ENCODE assay signal across 8 cellular contexts in the genomic region with DNA sequence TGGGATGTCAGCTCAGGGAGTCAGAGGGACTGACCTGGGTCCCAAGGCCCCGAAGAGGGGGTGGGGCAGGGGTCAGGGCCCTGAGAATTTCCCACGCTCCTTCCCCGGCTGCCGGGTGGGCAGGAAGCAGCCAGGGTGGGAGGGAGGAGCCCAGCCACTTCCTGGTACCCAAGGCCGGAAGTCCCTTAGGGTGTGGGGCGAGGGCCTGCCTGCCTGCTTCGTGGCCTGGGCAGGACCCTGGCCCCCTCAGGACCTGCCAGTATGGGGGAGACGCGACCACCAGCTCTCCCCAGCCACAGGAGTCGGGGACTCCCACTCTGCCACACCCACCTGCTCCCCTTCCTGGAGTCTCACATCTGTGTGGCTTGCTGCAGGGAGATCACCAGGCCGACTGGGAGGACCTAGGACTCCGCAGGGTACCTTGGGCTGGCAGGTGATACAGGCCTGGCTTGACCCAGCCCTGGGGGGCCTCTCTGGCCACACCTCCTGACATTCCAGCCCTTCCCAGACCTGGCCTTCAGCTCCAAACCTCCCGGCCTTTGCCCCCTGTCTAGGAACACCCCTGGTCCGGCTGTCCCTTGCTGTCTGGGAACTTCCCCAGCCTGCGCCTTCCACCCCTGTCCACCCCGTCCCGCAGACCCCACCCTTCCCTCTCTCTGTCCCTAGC. TPM values are rescaled to one million over a fixed set of nuclear protein-coding genes. Genes with fewer than 3 reads are reported as not detected.
DNase-seq lines count a peak whose midpoint lies in the region; ATAC-seq and TF ChIP-seq lines count a peak whose summit lies in the region.

No MANE protein-coding gene starts in this region.

- ATAC-seq in GM19035 (IDR thresholded peaks at IDR 0.05; ENCODE audit: unreplicated experiment): peak; percentile 30
- ATAC-seq in naive thymus-derived CD4-positive, alpha-beta T cell: peak; percentile 43

- H3K4me1 ChIP-seq in ACC112 (ENCODE audit: control insufficient read depth, insufficient read depth, low read length, unreplicated experiment): peaks cover 79% of the 10 kb centered on the region
- peaks cover 55 to 60% of the 10 kb centered on the region in 2 donors for H3K4me1 ChIP-seq in naive thymus-derived CD4-positive, alpha-beta T cell (ENCODE audit: control insufficient read depth in 2 of 2, insufficient read depth in 2 of 2, low read length in 2 of 2)
- H3K4me1 ChIP-seq in uterus: peaks cover 12 to 55% of the 10 kb centered on the region in 2 donors
- peaks cover 19% of the 10 kb centered on the region; the same call in 1 of the 2 replicates for H3K4me1 ChIP-seq in SJCRH30

- H3K9me3 ChIP-seq in naive thymus-derived CD4-positive, alpha-beta T cell (ENCODE audit: control insufficient read depth in 2 of 3, low read length in 3 of 3): no peaks in the 10 kb centered on the region
- H3K9me3 ChIP-seq in uterus (no peaks in the 10 kb centered on the region), SJCRH30 (replicated peaks) (no peaks in the 10 kb centered on the region)

- peak overlapping the region; percentile 98 for H3K27ac Mint-ChIP-seq in activated CD4-positive, alpha-beta memory T cell treated with anti-CD3 and anti-CD28 coated beads, Interleukin-2, amount 10 ng/mL, durations not matched to agents 7 days and 5 days
- peak overlapping the region; percentile 93 for H3K27ac Mint-ChIP-seq in endothelial cell (ENCODE audit: unreplicated experiment)
- H3K27ac Mint-ChIP-seq in naive thymus-derived CD4-positive, alpha-beta T cell: peak overlapping the region; percentile 92 to 98 (median 97)

- DNase-seq in M059J (ENCODE audit: low read depth) (peak; percentile 85), endothelial cell (ENCODE audit: low spot score) (peak; percentile 68), uterus (peak; percentile 67 to 76), SJCRH30 (no peak)
- peak; percentile 83 for DNase-seq in activated CD4-positive, alpha-beta memory T cell treated with anti-CD3 and anti-CD28 coated beads, Interleukin-2, amount 10 ng/mL, durations not matched to agents 7 days and 5 days
- peak; percentile 64 to 80 (median 77) for DNase-seq in naive thymus-derived CD4-positive, alpha-beta T cell

- intact Hi-C loops in naive thymus-derived CD4-positive, alpha-beta T cell (cut with micrococcal nuclease): loop anchor here in 1 of 2 donors (1.0 kb wide), 1 partner anchor 10 kb away; no protein-coding TSS in a partner anchor
- intact Hi-C loops in uterus (cut with DNase I; ENCODE audit: low total_unique reads): no loop called here

- TF ChIP-seq CTCF in endothelial cell (IDR thresholded peaks at IDR 0.05; ENCODE audit: unreplicated experiment): no peak
- TF ChIP-seq CTCF in uterus (IDR thresholded peaks at IDR 0.05): no peak

- no peak overlapping the region for H2AFZ ChIP-seq in ACC112 (ENCODE audit: low read length, unreplicated experiment)

- H3K9me3 Mint-ChIP-seq in activated CD4-positive, alpha-beta memory T cell treated with anti-CD3 and anti-CD28 coated beads, Interleukin-2, amount 10 ng/mL, durations not matched to agents 7 days and 5 days: no peaks in the 10 kb centered on the region
- H3K9me3 Mint-ChIP-seq in endothelial cell (ENCODE audit: unreplicated experiment): no peaks in the 10 kb centered on the region
- no peaks in the 10 kb centered on the region for H3K9me3 Mint-ChIP-seq in naive thymus-derived CD4-positive, alpha-beta T cell

- POLR2A ChIA-PET in activated CD4-positive, alpha-beta memory T cell treated with anti-CD3 and anti-CD28 coated beads, Interleukin-2, amount 10 ng/mL, durations not matched to agents 7 days and 5 days (lab: Charles Lee): interaction anchor here (1.0 to 10.9 kb wide), 6 partner anchors 7 to 192 kb away, joined by 3 to 162 read pairs (median 16); a partner anchor contains a TSS
- POLR2A ChIA-PET in naive thymus-derived CD4-positive, alpha-beta T cell (lab: Charles Lee): interaction anchor here (0.6 to 14.9 kb wide), 8 partner anchors 7 to 595 kb away, joined by 3 to 366 read pairs (median 9); a partner anchor contains a TSS

- peaks cover 58% of the 10 kb centered on the region for H3K4me1 Mint-ChIP-seq in activated CD4-positive, alpha-beta memory T cell treated with anti-CD3 and anti-CD28 coated beads, Interleukin-2, amount 10 ng/mL, durations not matched to agents 7 days and 5 days
- peaks cover 42% of the 10 kb centered on the region for H3K4me1 Mint-ChIP-seq in endothelial cell (ENCODE audit: unreplicated experiment)
- H3K4me1 Mint-ChIP-seq in naive thymus-derived CD4-positive, alpha-beta T cell: peaks cover 26 to 64% (median 55%) of the 10 kb centered on the region in 7 donors

- H3K36me3 ChIP-seq in ACC112 (ENCODE audit: insufficient read depth, low read length) (peaks cover 15% of the 10 kb centered on the region; the same call in 1 of the 2 replicates), uterus (no peaks in the 10 kb centered on the region), SJCRH30 (peaks cover 22% of the 10 kb centered on the region)
- peaks cover 18 to 37% (median 23%) of the 10 kb centered on the region in 3 experiments for H3K36me3 ChIP-seq in naive thymus-derived CD4-positive, alpha-beta T cell (ENCODE audit: control insufficient read depth in 2 of 3, insufficient read depth in 3 of 3, low read length in 3 of 3)

- peak overlapping the region; percentile 95 for H3K27ac ChIP-seq in ACC112 (ENCODE audit: low read depth, low read length)
- H3K27ac ChIP-seq in naive thymus-derived CD4-positive, alpha-beta T cell (ENCODE audit: low read depth, low read length): peak overlapping the region; percentile 99
- peak overlapping the region; percentile 94 to 95 for H3K27ac ChIP-seq in uterus
- no peak overlapping the region for H3K27ac ChIP-seq in SJCRH30

- TF ChIP-seq POLR2A in uterus (IDR thresholded peaks at IDR 0.05): peak; percentile 8 to 49

- no peaks in the 10 kb centered on the region for H3K27me3 Mint-ChIP-seq in activated CD4-positive, alpha-beta memory T cell treated with anti-CD3 and anti-CD28 coated beads, Interleukin-2, amount 10 ng/mL, durations not matched to agents 7 days and 5 days
- peaks cover 28% of the 10 kb centered on the region for H3K27me3 Mint-ChIP-seq in endothelial cell (ENCODE audit: unreplicated experiment)
- no peaks in the 10 kb centered on the region for H3K27me3 Mint-ChIP-seq in naive thymus-derived CD4-positive, alpha-beta T cell

- H3K4me3 ChIP-seq in ACC112 (ENCODE audit: low read depth, low read length): no peak overlapping the region
- H3K4me3 ChIP-seq in naive thymus-derived CD4-positive, alpha-beta T cell (ENCODE audit: low read length): peak overlapping the region; percentile 73
- peak overlapping the region; percentile 6 to 17 for H3K4me3 ChIP-seq in uterus
- H3K4me3 ChIP-seq in SJCRH30: no peak overlapping the region

- H3K27me3 ChIP-seq in ACC112 (ENCODE audit: insufficient read depth, low read length) (no peaks in the 10 kb centered on the region), uterus (no peaks in the 10 kb centered on the region), SJCRH30 (no peaks in the 10 kb centered on the region)
- H3K27me3 ChIP-seq in naive thymus-derived CD4-positive, alpha-beta T cell (ENCODE audit: control insufficient read depth in 2 of 2, insufficient read depth in 2 of 2, low read length in 2 of 2): no peaks in the 10 kb centered on the region

- peaks cover 50% of the 10 kb centered on the region for H3K36me3 Mint-ChIP-seq in activated CD4-positive, alpha-beta memory T cell treated with anti-CD3 and anti-CD28 coated beads, Interleukin-2, amount 10 ng/mL, durations not matched to agents 7 days and 5 days (ENCODE audit: low read depth)
- peaks cover 18% of the 10 kb centered on the region for H3K36me3 Mint-ChIP-seq in endothelial cell (ENCODE audit: low read depth, unreplicated experiment)
- peaks cover 0 to 14% (median 4%) of the 10 kb centered on the region in 5 donors for H3K36me3 Mint-ChIP-seq in naive thymus-derived CD4-positive, alpha-beta T cell

- H3K79me2 ChIP-seq in ACC112 (ENCODE audit: control insufficient read depth, insufficient read depth, low read length, unreplicated experiment): peaks cover 20% of the 10 kb centered on the region

- H3K4me3 Mint-ChIP-seq in activated CD4-positive, alpha-beta memory T cell treated with anti-CD3 and anti-CD28 coated beads, Interleukin-2, amount 10 ng/mL, durations not matched to agents 7 days and 5 days: peak overlapping the region; percentile 86
- peak overlapping the region; percentile 59 for H3K4me3 Mint-ChIP-seq in endothelial cell (ENCODE audit: unreplicated experiment)
- peak overlapping the region; percentile 82 to 90 (median 88) for H3K4me3 Mint-ChIP-seq in naive thymus-derived CD4-positive, alpha-beta T cell

- CTCF ChIA-PET in activated CD4-positive, alpha-beta memory T cell treated with anti-CD3 and anti-CD28 coated beads, Interleukin-2, amount 10 ng/mL, durations not matched to agents 7 days and 5 days (lab: Charles Lee): interaction anchor here (0.8 to 11.2 kb wide), 2 partner anchors 14 to 18 kb away, joined by 3 to 412 read pairs; a partner anchor contains a TSS
- CTCF ChIA-PET in naive thymus-derived CD4-positive, alpha-beta T cell (lab: Charles Lee): interaction anchor here (0.6 to 3.5 kb wide), 3 partner anchors 9 to 82 kb away, joined by 3 to 16 read pairs (median 8); a partner anchor contains a TSS

RNA-seq across cellular contexts. Expression of a gene that starts 9.8 kb away (rescaled TPM):
- 115 and 145 TPM in 2 replicates for total RNA-seq in M059J (2014; rRNA removed; shearing (Covaris generic))
- total RNA-seq in activated CD4-positive, alpha-beta memory T cell treated with anti-CD3 and anti-CD28 coated beads, Interleukin-2, amount 10 ng/mL, durations not matched to agents 7 days and 5 days: 100 to 1,000 TPM; 203 to 204 TPM
- total RNA-seq in endothelial cell (ENCODE audit: unreplicated experiment) (315 TPM), uterus (100 to 1,000 TPM; 235 to 950 (median 535) TPM)
- 100 to 1,000 TPM; 237 to 629 (median 524) TPM for total RNA-seq in naive thymus-derived CD4-positive, alpha-beta T cell
- polyA plus RNA-seq in naive thymus-derived CD4-positive, alpha-beta T cell: 100 to 1,000 TPM; 233 to 247 TPM
- total RNA-seq in SJCRH30 (2014; rRNA removed; shearing (Covaris generic)): 159 and 181 TPM in 2 replicates

RNA-seq across cellular contexts. Expression of a gene that starts 11.0 kb away (rescaled TPM):
- 4.5 and 11.0 TPM in 2 replicates for total RNA-seq in M059J (2014; rRNA removed; shearing (Covaris generic))
- total RNA-seq in activated CD4-positive, alpha-beta memory T cell treated with anti-CD3 and anti-CD28 coated beads, Interleukin-2, amount 10 ng/mL, durations not matched to agents 7 days and 5 days: 10 to 100 TPM; 86.2 to 88.6 TPM
- 204 TPM for total RNA-seq in endothelial cell (ENCODE audit: unreplicated experiment)
- 100 to 1,000 TPM in 2 of 5 experiments, 10 to 100 TPM in 3; 22.6 to 310 (median 78.1) TPM for total RNA-seq in naive thymus-derived CD4-positive, alpha-beta T cell
- polyA plus RNA-seq in naive thymus-derived CD4-positive, alpha-beta T cell: 1 to 10 TPM; 1.4 to 3.6 TPM
- 100 to 1,000 TPM in 1 of 4 donors, 10 to 100 TPM in 2, under 1 TPM in 1; 0.77 to 108 (median 15.0) TPM for total RNA-seq in uterus
- total RNA-seq in SJCRH30 (2014; rRNA removed; shearing (Covaris generic)): 9.1 TPM in 2 replicates

RNA-seq across cellular contexts. Expression of a gene that starts 16.0 kb away (rescaled TPM):
- total RNA-seq in M059J (2014; rRNA removed; shearing (Covaris generic)): 108 and 128 TPM in 2 replicates
- total RNA-seq in activated CD4-positive, alpha-beta memory T cell treated with anti-CD3 and anti-CD28 coated beads, Interleukin-2, amount 10 ng/mL, durations not matched to agents 7 days and 5 days: 10 to 100 TPM; 45.9 to 50.1 TPM
- total RNA-seq in endothelial cell (ENCODE audit: unreplicated experiment): 22.7 TPM
- total RNA-seq in naive thymus-derived CD4-positive, alpha-beta T cell: 10 to 100 TPM; 31.7 to 57.3 (median 47.7) TPM
- 10 to 100 TPM; 75.0 to 78.8 TPM for polyA plus RNA-seq in naive thymus-derived CD4-positive, alpha-beta T cell
- total RNA-seq in uterus: 10 to 100 TPM in 2 of 4 donors, 1 to 10 TPM in 2; 2.1 to 24.3 (median 7.1) TPM
- total RNA-seq in SJCRH30 (2014; rRNA removed; shearing (Covaris generic)): 22.3 and 25.1 TPM in 2 replicates

RNA-seq across cellular contexts. Expression of a gene that starts 17.8 kb away (rescaled TPM):
- 45.0 and 69.8 TPM in 2 replicates for total RNA-seq in M059J (2014; rRNA removed; shearing (Covaris generic))
- 100 to 1,000 TPM; 171 to 173 TPM for total RNA-seq in activated CD4-positive, alpha-beta memory T cell treated with anti-CD3 and anti-CD28 coated beads, Interleukin-2, amount 10 ng/mL, durations not matched to agents 7 days and 5 days
- total RNA-seq in endothelial cell (ENCODE audit: unreplicated experiment) (175 TPM), uterus (100 to 1,000 TPM in 2 of 4 donors, 10 to 100 TPM in 1, 1 to 10 TPM in 1; 4.7 to 164 (median 68.9) TPM)
- 100 to 1,000 TPM in 3 of 5 experiments, 10 to 100 TPM in 2; 90.6 to 178 (median 102) TPM for total RNA-seq in naive thymus-derived CD4-positive, alpha-beta T cell
- 100 to 1,000 TPM; 209 to 302 TPM for polyA plus RNA-seq in naive thymus-derived CD4-positive, alpha-beta T cell
- 25.5 and 32.2 TPM in 2 replicates for total RNA-seq in SJCRH30 (2014; rRNA removed; shearing (Covaris generic))

RNA-seq across cellular contexts. Expression of a gene that starts 21.5 kb away (rescaled TPM):
- 0.44 and 4.4 TPM in 2 replicates for total RNA-seq in M059J (2014; rRNA removed; shearing (Covaris generic))
- total RNA-seq in activated CD4-positive, alpha-beta memory T cell treated with anti-CD3 and anti-CD28 coated beads, Interleukin-2, amount 10 ng/mL, durations not matched to agents 7 days and 5 days: under 1 TPM; 0.35 to 0.55 TPM
- total RNA-seq in endothelial cell (ENCODE audit: unreplicated experiment) (10.4 TPM), uterus (1 to 10 TPM in 2 of 4 donors, under 1 TPM in 1, not detected in 1; 0.26 to 1.5 (median 1.0) TPM)
- under 1 TPM in 2 of 5 experiments, not detected in 3; 0.15 to 0.27 TPM for total RNA-seq in naive thymus-derived CD4-positive, alpha-beta T cell
- not detected for polyA plus RNA-seq in naive thymus-derived CD4-positive, alpha-beta T cell
- 1.2 and 1.9 TPM in 2 replicates for total RNA-seq in SJCRH30 (2014; rRNA removed; shearing (Covaris generic))

Comparison
In these comparisons a context has a peak if more than half of its experiments do, and no peak if none do; other contexts are left out.
1. H3K4me3 ChIP-seq: peak in naive thymus-derived CD4-positive, alpha-beta T cell (single experiment) and uterus (2 of 2); none in ACC112 (single experiment) and SJCRH30 (single experiment).
2. DNase-seq: peak in M059J (single experiment), activated CD4-positive, alpha-beta memory T cell treated with anti-CD3 and anti-CD28 coated beads, Interleukin-2, amount 10 ng/mL, durations not matched to agents 7 days and 5 days (single experiment), endothelial cell (single experiment), naive thymus-derived CD4-positive, alpha-beta T cell (9 of 9) and uterus (2 of 2); none in SJCRH30 (0 of 2).
3. Peak in every context shown above with its lines, with median percentiles within 50 percentile points of each other: H3K27ac Mint-ChIP-seq and H3K4me3 Mint-ChIP-seq.